In the genomic region with DNA sequence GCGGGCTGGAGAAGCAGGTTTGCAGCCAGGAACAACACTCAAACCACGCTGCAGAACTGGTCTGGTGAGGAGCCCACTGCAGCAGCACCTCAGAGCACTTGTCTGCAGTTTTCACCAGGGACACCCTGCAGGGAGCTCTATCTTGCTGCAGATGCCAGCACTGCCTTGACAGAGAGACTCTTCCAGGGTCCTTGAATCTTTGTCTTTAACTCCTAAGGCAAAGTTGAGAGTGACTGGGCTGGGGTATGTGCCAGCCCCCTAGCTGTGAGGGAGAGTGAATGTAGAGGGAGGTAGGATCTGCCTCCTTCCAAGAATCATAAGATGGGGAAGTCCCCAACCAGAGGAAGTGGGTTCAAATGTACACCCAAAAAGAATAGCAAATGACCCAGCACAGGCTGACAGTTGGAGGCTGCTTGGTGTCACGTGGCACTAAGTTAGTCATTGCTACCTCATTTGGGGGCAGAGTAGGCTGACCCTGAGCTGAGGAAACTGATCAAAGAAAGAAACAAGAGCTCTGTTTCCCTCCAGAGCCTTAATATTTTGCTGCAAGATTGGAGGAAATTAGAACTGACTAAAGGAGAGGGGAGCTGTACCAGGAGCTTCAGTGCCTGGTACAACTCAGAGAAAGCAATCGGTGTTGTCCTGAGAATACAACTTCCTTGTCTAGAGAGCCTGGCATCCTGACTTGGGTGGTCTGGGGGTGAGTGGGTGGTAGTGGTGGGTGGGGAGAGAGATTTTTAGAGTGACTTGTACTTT, we compare ENCODE assay signal across 8 cellular contexts. TPM values are rescaled to one million over a fixed set of nuclear protein-coding genes. Genes with fewer than 3 reads are reported as not detected.
DNase-seq lines count a peak whose midpoint lies in the region; ATAC-seq and TF ChIP-seq lines count a peak whose summit lies in the region.

No MANE protein-coding gene starts in this region.

- H3K9me3 ChIP-seq in Peyer's patch (no peaks in the 10 kb centered on the region), WERI-Rb-1 (ENCODE audit: severe bottlenecking) (no peaks in the 10 kb centered on the region)
- no peaks in the 10 kb centered on the region for H3K9me3 ChIP-seq in naive thymus-derived CD4-positive, alpha-beta T cell (ENCODE audit: control insufficient read depth in 2 of 3, low read length in 3 of 3)

- POLR2A ChIA-PET in naive thymus-derived CD4-positive, alpha-beta T cell (lab: Charles Lee): interaction anchor here (0.6 to 4.4 kb wide), 4 partner anchors 8 to 41 kb away, joined by 3 to 48 read pairs (median 3); partner anchors contain the start of gene HUWE1

- DNase-seq in NCI-H2029 (lab: John Stamatoyannopoulos, UW): peak; percentile 21
- no peak for DNase-seq in NCI-H2029 treated with DMSO at 0.1 percent for 48 hours (lab: John Stamatoyannopoulos, UW)
- DNase-seq in Peyer's patch: peak in 2 of 3 donors; percentile 38 to 61
- peak; percentile 49 for DNase-seq in activated gamma-delta T cell treated with anti-CD3 and anti-CD28 coated beads, Interleukin-2, amount 50 U/mL, for 16 hours (ENCODE audit: low read depth)
- peak; percentile 7 to 59 (median 41) for DNase-seq in naive thymus-derived CD4-positive, alpha-beta T cell
- no peak for DNase-seq in NCI-H2107 treated with DMSO at 0.1 percent for 48 hours (lab: John Stamatoyannopoulos, UW; ENCODE audit: unreplicated experiment)
- no peak for DNase-seq in WERI-Rb-1

- ATAC-seq in HG02970 (IDR thresholded peaks at IDR 0.05; ENCODE audit: low FRiP score, unreplicated experiment): peak; percentile 55
- ATAC-seq in naive thymus-derived CD4-positive, alpha-beta T cell: peak; percentile 84

- no peaks in the 10 kb centered on the region for H3K4me1 ChIP-seq in Peyer's patch
- peaks cover 30 to 42% of the 10 kb centered on the region in 2 donors for H3K4me1 ChIP-seq in naive thymus-derived CD4-positive, alpha-beta T cell (ENCODE audit: control insufficient read depth in 2 of 2, insufficient read depth in 2 of 2, low read length in 2 of 2)

- H3K36me3 ChIP-seq in Peyer's patch (no peaks in the 10 kb centered on the region), WERI-Rb-1 (no peaks in the 10 kb centered on the region)
- H3K36me3 ChIP-seq in naive thymus-derived CD4-positive, alpha-beta T cell (ENCODE audit: control insufficient read depth in 2 of 3, insufficient read depth in 3 of 3, low read length in 3 of 3): no peaks in the 10 kb centered on the region

- H3K27me3 Mint-ChIP-seq in naive thymus-derived CD4-positive, alpha-beta T cell: no peaks in the 10 kb centered on the region

- peak overlapping the region; percentile 61 to 92 (median 78) for H3K4me3 Mint-ChIP-seq in naive thymus-derived CD4-positive, alpha-beta T cell

- CTCF ChIA-PET in naive thymus-derived CD4-positive, alpha-beta T cell (lab: Charles Lee): interaction anchor here (0.6 to 1.5 kb wide), 3 partner anchors 25 to 31 kb away, joined by 3 to 5 read pairs (median 4); no protein-coding TSS in a partner anchor

- no peak for TF ChIP-seq POLR2A in Peyer's patch (IDR thresholded peaks at IDR 0.05)

- no peak overlapping the region for H3K4me3 ChIP-seq in Peyer's patch
- H3K4me3 ChIP-seq in naive thymus-derived CD4-positive, alpha-beta T cell (ENCODE audit: low read length): peak overlapping the region; percentile 39
- H3K4me3 ChIP-seq in WERI-Rb-1 (ENCODE audit: low read depth, low read length): no peak overlapping the region

- no peak for TF ChIP-seq CTCF in Peyer's patch (IDR thresholded peaks at IDR 0.05)
- no peak for TF ChIP-seq CTCF in WERI-Rb-1 (IDR thresholded peaks at IDR 0.05; ENCODE audit: low read depth, low read length)

- intact Hi-C loops in naive thymus-derived CD4-positive, alpha-beta T cell (cut with micrococcal nuclease): loop anchor here (1.0 to 10.0 kb wide), 6 partner anchors 18 to 330 kb away; partner anchors contain the start of gene PHF8 (in 1 of the 2)

- H3K4me1 Mint-ChIP-seq in naive thymus-derived CD4-positive, alpha-beta T cell: peaks cover 25 to 53% (median 51%) of the 10 kb centered on the region in 7 donors

- H3K27me3 ChIP-seq in Peyer's patch: no peaks in the 10 kb centered on the region
- no peaks in the 10 kb centered on the region for H3K27me3 ChIP-seq in naive thymus-derived CD4-positive, alpha-beta T cell (ENCODE audit: control insufficient read depth in 2 of 2, insufficient read depth in 2 of 2, low read length in 2 of 2)
- H3K27me3 ChIP-seq in WERI-Rb-1 (ENCODE audit: insufficient read depth, low read depth, severe bottlenecking): peaks cover 29% of the 10 kb centered on the region

- peak overlapping the region in 3 of 4 donors; percentile 22 to 49 (median 48) for H3K27ac ChIP-seq in Peyer's patch
- peak overlapping the region; percentile 78 for H3K27ac ChIP-seq in naive thymus-derived CD4-positive, alpha-beta T cell (ENCODE audit: low read depth, low read length)
- no peak overlapping the region for H3K27ac ChIP-seq in WERI-Rb-1

- H3K27ac Mint-ChIP-seq in naive thymus-derived CD4-positive, alpha-beta T cell: peak overlapping the region; percentile 84 to 98 (median 89)

- peaks cover 0 to 2% (median 0%) of the 10 kb centered on the region in 11 donors for H3K9me3 Mint-ChIP-seq in naive thymus-derived CD4-positive, alpha-beta T cell

- peaks cover 0 to 15% (median 0%) of the 10 kb centered on the region in 5 donors for H3K36me3 Mint-ChIP-seq in naive thymus-derived CD4-positive, alpha-beta T cell

RNA-seq across cellular contexts. Expression of gene HUWE1, which starts 28.2 kb away (rescaled TPM):
- 100 to 1,000 TPM in 3 of 4 donors, 10 to 100 TPM in 1; 84.4 to 139 (median 123) TPM for total RNA-seq in Peyer's patch
- 100 to 1,000 TPM; 180 to 266 (median 183) TPM for total RNA-seq in naive thymus-derived CD4-positive, alpha-beta T cell
- polyA plus RNA-seq in naive thymus-derived CD4-positive, alpha-beta T cell: 10 to 100 TPM; 13.1 to 14.7 TPM

Comparison
In these comparisons a context has a peak if more than half of its experiments do, and no peak if none do; other contexts are left out.
1. DNase-seq: peak in NCI-H2029 (single experiment), Peyer's patch (2 of 3), activated gamma-delta T cell treated with anti-CD3 and anti-CD28 coated beads, Interleukin-2, amount 50 U/mL, for 16 hours (single experiment) and naive thymus-derived CD4-positive, alpha-beta T cell (9 of 9); none in NCI-H2029 treated with DMSO at 0.1 percent for 48 hours (single experiment), NCI-H2107 treated with DMSO at 0.1 percent for 48 hours (single experiment) and WERI-Rb-1 (single experiment).